ENCODE assay signal across 8 cellular contexts in genomic region chr17:42682400-42683384, GRCh38. TPM values are rescaled to one million over a fixed set of nuclear protein-coding genes. Genes with fewer than 3 reads are reported as not detected.
DNase-seq lines count a peak whose midpoint lies in the region; ATAC-seq and FAIRE-seq lines count a peak whose summit lies in the region.

TSS of gene CNTNAP1 (plus strand) at chr17:42682531. CDS start at chr17:42682830, 299 bp downstream.

- H3K27ac Mint-ChIP-seq in activated naive CD4-positive, alpha-beta T cell treated with anti-CD3 and anti-CD28 coated beads, Interleukin-2, amount 10 ng/mL, durations not matched to agents 7 days and 5 days: peak within 1 kb of the TSS; percentile 80

- H3K27me3 Mint-ChIP-seq in activated naive CD4-positive, alpha-beta T cell treated with anti-CD3 and anti-CD28 coated beads, Interleukin-2, amount 10 ng/mL, durations not matched to agents 7 days and 5 days: peaks cover 79% of the 10 kb centered on the region

- peaks cover 54% of the 10 kb centered on the region for H3K4me1 Mint-ChIP-seq in activated naive CD4-positive, alpha-beta T cell treated with anti-CD3 and anti-CD28 coated beads, Interleukin-2, amount 10 ng/mL, durations not matched to agents 7 days and 5 days

- peak within 1 kb of the TSS; percentile 64 for H3K4me3 Mint-ChIP-seq in activated naive CD4-positive, alpha-beta T cell treated with anti-CD3 and anti-CD28 coated beads, Interleukin-2, amount 10 ng/mL, durations not matched to agents 7 days and 5 days

- FAIRE-seq in frontal cortex (lab: Jason Lieb, UNC): no peak

- no peaks in the 10 kb centered on the region for H3K9me3 Mint-ChIP-seq in activated naive CD4-positive, alpha-beta T cell treated with anti-CD3 and anti-CD28 coated beads, Interleukin-2, amount 10 ng/mL, durations not matched to agents 7 days and 5 days

- ATAC-seq in GM21423 (IDR thresholded peaks at IDR 0.05; ENCODE audit: unreplicated experiment) (no peak), GM18870 (IDR thresholded peaks at IDR 0.05; ENCODE audit: unreplicated experiment) (no peak)

- peaks cover 3% of the 10 kb centered on the region for H3K36me3 Mint-ChIP-seq in activated naive CD4-positive, alpha-beta T cell treated with anti-CD3 and anti-CD28 coated beads, Interleukin-2, amount 10 ng/mL, durations not matched to agents 7 days and 5 days

- CTCF ChIA-PET in activated naive CD4-positive, alpha-beta T cell treated with anti-CD3 and anti-CD28 coated beads, Interleukin-2, amount 10 ng/mL, durations not matched to agents 7 days and 5 days (lab: Charles Lee): interaction anchor here (0.6 to 2.3 kb wide), 4 partner anchors 11 to 104 kb away, joined by 3 to 11 read pairs (median 4); partner anchors contain the start of gene PSMC3IP

- peak; percentile 51 for DNase-seq in stimulated activated CD4-positive, alpha-beta T cell treated with anti-CD3 and anti-CD28 coated beads, Interleukin-15, amount 100 ng/mL, for 24 hours
- no peak for DNase-seq in stimulated activated CD4-positive, alpha-beta T cell treated with anti-CD3 and anti-CD28 coated beads, Interleukin-2, amount 100 ng/mL, for 48 hours
- peak; percentile 31 for DNase-seq in NCI-H2171 (lab: John Stamatoyannopoulos, UW)
- DNase-seq in activated naive CD4-positive, alpha-beta T cell treated with anti-CD3 and anti-CD28 coated beads, Interleukin-2, amount 10 ng/mL, durations not matched to agents 7 days and 5 days: peak; percentile 55
- peak; percentile 69 to 75 for DNase-seq in frontal cortex (ENCODE audit: low spot score in 2 of 2)
- DNase-seq in occipital lobe (lab: John Stamatoyannopoulos, UW): peak; percentile 64

RNA-seq across cellular contexts. Expression of gene CNTNAP1, which starts in this region (rescaled TPM):
- total RNA-seq in frontal cortex (5.3 TPM), occipital lobe (7.5 TPM)

Comparison
In these comparisons a context has a peak if more than half of its experiments do, and no peak if none do; other contexts are left out.
1. DNase-seq: peak in stimulated activated CD4-positive, alpha-beta T cell treated with anti-CD3 and anti-CD28 coated beads, Interleukin-15, amount 100 ng/mL, for 24 hours (single experiment), NCI-H2171 (single experiment), activated naive CD4-positive, alpha-beta T cell treated with anti-CD3 and anti-CD28 coated beads, Interleukin-2, amount 10 ng/mL, durations not matched to agents 7 days and 5 days (single experiment), frontal cortex (2 of 2) and occipital lobe (single experiment); none in stimulated activated CD4-positive, alpha-beta T cell treated with anti-CD3 and anti-CD28 coated beads, Interleukin-2, amount 100 ng/mL, for 48 hours (0 of 2).